ENCODE assay signal across 9 cellular contexts in genomic region chr7:17680943-17681351, GRCh38.
DNase-seq lines count a peak whose midpoint lies in the region; ATAC-seq and TF ChIP-seq lines count a peak whose summit lies in the region.
"Had no signal": no experiment of that assay in that cellular context is flagged by ENCODE, and none has a peak within 500 bp of the region (broad histone marks: within the 10 kb centered on the region; RNA-seq: fewer than 3 reads in every experiment).

No MANE protein-coding gene starts in this region.

- H3K36me3 Mint-ChIP-seq in activated naive CD4-positive, alpha-beta T cell treated with anti-CD3 and anti-CD28 coated beads, Interleukin-2, amount 10 ng/mL, durations not matched to agents 7 days and 5 days: no peaks in the 10 kb centered on the region
- H3K36me3 Mint-ChIP-seq: activated naive CD8-positive, alpha-beta T cell had no signal

- H3K4me3 ChIP-seq in A673 (ENCODE audit: low read depth, low read length, poor library complexity, severe bottlenecking): no peak overlapping the region
- H3K4me3 ChIP-seq in skeletal muscle satellite cell (ENCODE audit: low read length): no peak overlapping the region

- CTCF ChIA-PET in A673 (lab: Charles Lee): no interaction called here
- CTCF ChIA-PET in activated naive CD4-positive, alpha-beta T cell treated with anti-CD3 and anti-CD28 coated beads, Interleukin-2, amount 10 ng/mL, durations not matched to agents 7 days and 5 days (lab: Charles Lee): interaction anchor here (0.8 to 2.5 kb wide), 13 partner anchors 9 to 985 kb away, joined by 3 to 16 read pairs (median 4); no protein-coding TSS in a partner anchor

- H3K27me3 ChIP-seq in A673 (replicated peaks; ENCODE audit: insufficient read depth, low read depth, low read length, poor library complexity) (no peaks in the 10 kb centered on the region), skeletal muscle satellite cell (ENCODE audit: control insufficient read depth, insufficient read depth, low read length) (no peaks in the 10 kb centered on the region)

- intact Hi-C loops in A673 (cut with micrococcal nuclease; ENCODE audit: unreplicated experiment): no loop called here

- in situ Hi-C loops in GM13977 (cut with MboI; ENCODE audit: low pct_unique_long_range_greater_than_20kb, low sequenced_read_pairs, unreplicated experiment): no loop called here
- in situ Hi-C loops in SK-MEL-5 (cut with HindIII; ENCODE audit: low pct_unique_long_range_greater_than_20kb, low sequenced_read_pairs): no loop called here

- peak overlapping the region; percentile 74 for H3K4me2 ChIP-seq in skeletal muscle satellite cell (ENCODE audit: low read length)

- no peaks in the 10 kb centered on the region for H3K9me3 Mint-ChIP-seq in activated naive CD4-positive, alpha-beta T cell treated with anti-CD3 and anti-CD28 coated beads, Interleukin-2, amount 10 ng/mL, durations not matched to agents 7 days and 5 days

- H3K4me1 ChIP-seq in A673 (ENCODE audit: insufficient read depth, low read length, poor library complexity, severe bottlenecking): no peaks in the 10 kb centered on the region
- peaks cover 68% of the 10 kb centered on the region for H3K4me1 ChIP-seq in skeletal muscle satellite cell (ENCODE audit: control insufficient read depth, insufficient read depth, low read length)

- H3K36me3 ChIP-seq in A673 (ENCODE audit: insufficient read depth, low read length, poor library complexity, severe bottlenecking) (no peaks in the 10 kb centered on the region), skeletal muscle satellite cell (ENCODE audit: insufficient read depth, low read length) (no peaks in the 10 kb centered on the region)

- H3K4me1 Mint-ChIP-seq in activated naive CD4-positive, alpha-beta T cell treated with anti-CD3 and anti-CD28 coated beads, Interleukin-2, amount 10 ng/mL, durations not matched to agents 7 days and 5 days: no peaks in the 10 kb centered on the region

- H3K9me3 ChIP-seq in A673 (ENCODE audit: low read depth, low read length, poor library complexity, severe bottlenecking) (no peaks in the 10 kb centered on the region), skeletal muscle satellite cell (replicated peaks; ENCODE audit: low read length) (no peaks in the 10 kb centered on the region)

- H3K9ac ChIP-seq in skeletal muscle satellite cell (ENCODE audit: low read depth, low read length): peak overlapping the region; percentile 78

- H3K4me3 Mint-ChIP-seq in activated naive CD4-positive, alpha-beta T cell treated with anti-CD3 and anti-CD28 coated beads, Interleukin-2, amount 10 ng/mL, durations not matched to agents 7 days and 5 days: no peak overlapping the region
- H3K4me3 Mint-ChIP-seq: activated naive CD8-positive, alpha-beta T cell had no signal

- POLR2A ChIA-PET in A673 (lab: Charles Lee; ENCODE audit: low non-redundant PET): no interaction called here

- H3K27ac ChIP-seq in A673 (ENCODE audit: low read depth, low read length, poor library complexity, severe bottlenecking): no peak overlapping the region

- ATAC-seq in HG03039 (IDR thresholded peaks at IDR 0.05; ENCODE audit: unreplicated experiment): no peak

- BruUV-seq in A673 (replicated peaks; lab: Mats Ljungman, UMichigan): no TSS peak

- H3K27ac Mint-ChIP-seq in activated naive CD4-positive, alpha-beta T cell treated with anti-CD3 and anti-CD28 coated beads, Interleukin-2, amount 10 ng/mL, durations not matched to agents 7 days and 5 days: no peak overlapping the region
- H3K27ac Mint-ChIP-seq: activated naive CD8-positive, alpha-beta T cell had no signal

- peak; percentile 45; the same call in 1 of the 2 replicates for TF ChIP-seq CTCF in A673 (conservative IDR thresholded peaks at IDR 0.05; ENCODE audit: low read depth, low read length)
- TF ChIP-seq CTCF in GM13977 (IDR thresholded peaks at IDR 0.05; ENCODE audit: extremely low read depth, insufficient read depth, missing control alignments): peak; percentile 49

- peak; percentile 45 for DNase-seq in A673 (ENCODE audit: low spot score)
- DNase-seq in GM13977 (ENCODE audit: low spot score): no peak
- peak; percentile 75 for DNase-seq in SK-MEL-5 (ENCODE audit: low read depth, low spot score)
- peak; percentile 22 for DNase-seq in glomerular endothelial cell (ENCODE audit: extremely low read depth, low read depth, low spot score)
- no peak for DNase-seq in activated naive CD4-positive, alpha-beta T cell treated with anti-CD3 and anti-CD28 coated beads, Interleukin-2, amount 10 ng/mL, durations not matched to agents 7 days and 5 days
- no peak for DNase-seq in activated effector memory CD4-positive, alpha-beta T cell treated with Interleukin-2 at 50 U/mL for 16 hours

- peaks cover 4% of the 10 kb centered on the region for H3K27me3 Mint-ChIP-seq in activated naive CD4-positive, alpha-beta T cell treated with anti-CD3 and anti-CD28 coated beads, Interleukin-2, amount 10 ng/mL, durations not matched to agents 7 days and 5 days

Comparison
In these comparisons a context has a peak if more than half of its experiments do, and no peak if none do; other contexts are left out.
1. DNase-seq: peak in A673 (single experiment), SK-MEL-5 (single experiment) and glomerular endothelial cell (single experiment); none in GM13977 (single experiment), activated naive CD4-positive, alpha-beta T cell treated with anti-CD3 and anti-CD28 coated beads, Interleukin-2, amount 10 ng/mL, durations not matched to agents 7 days and 5 days (single experiment) and activated effector memory CD4-positive, alpha-beta T cell treated with Interleukin-2 at 50 U/mL for 16 hours (single experiment).